ENCODE assay signal across 24 cellular contexts in the genomic region with DNA sequence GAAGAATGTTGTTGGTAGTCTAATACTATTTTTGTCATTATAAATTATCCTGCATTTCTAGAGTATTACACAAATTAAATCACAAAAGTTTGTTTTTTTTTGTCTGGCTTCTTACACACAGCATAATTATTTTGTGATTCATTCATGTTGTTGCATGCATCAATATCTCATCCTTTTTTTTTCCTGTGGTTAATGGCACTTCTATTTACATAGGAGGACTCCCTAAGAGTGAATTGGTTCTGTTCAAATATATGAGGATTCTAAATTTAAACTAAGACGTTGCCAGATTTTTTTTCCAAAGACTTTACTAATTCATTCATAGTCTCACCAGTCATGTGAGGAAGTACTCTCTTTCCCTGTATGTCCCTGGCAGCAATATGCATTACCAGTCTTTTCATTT.
DNase-seq lines count a peak whose midpoint lies in the region; ATAC-seq and TF ChIP-seq lines count a peak whose summit lies in the region.
"Had no signal": no experiment of that assay in that cellular context is flagged by ENCODE, and none has a peak within 500 bp of the region (broad histone marks: within the 10 kb centered on the region; RNA-seq: fewer than 3 reads in every experiment).

No MANE protein-coding gene starts in this region.

- ATAC-seq in GM18520 (IDR thresholded peaks at IDR 0.05; ENCODE audit: unreplicated experiment) = no peak
- ATAC-seq: left ventricle myocardium superior, WTC11 had no signal

- no peaks in the 10 kb centered on the region for H3K9me3 ChIP-seq in PC-9 (ENCODE audit: insufficient read depth, low read depth)
- H3K9me3 ChIP-seq: colonic mucosa, SJCRH30 had no signal

- H3K27ac ChIP-seq in PC-9 = no peak overlapping the region
- H3K27ac ChIP-seq: colonic mucosa, SJCRH30 had no signal

- POLR2A ChIA-PET in AG04449 (lab: Yijun Ruan, JAX) (no interaction called here), PC-9 (lab: Charles Lee; ENCODE audit: unreplicated experiment) (no interaction called here)

- H3K4me2 ChIP-seq in PC-9 = no peak overlapping the region

- intact Hi-C loops in PC-9 (cut with micrococcal nuclease; ENCODE audit: unreplicated experiment) = no loop called here

- CTCF ChIA-PET in AG04449 (lab: Yijun Ruan, JAX) = no interaction called here
- CTCF ChIA-PET in PC-9 (lab: Charles Lee) = no interaction called here

- H3K36me3 ChIP-seq in PC-9 (ENCODE audit: low read depth) = no peaks in the 10 kb centered on the region
- H3K36me3 ChIP-seq: colonic mucosa, SJCRH30 had no signal

- H3K4me3 ChIP-seq in AG04449 (ENCODE audit: low read depth, low read length) (no peak overlapping the region), PC-9 (no peak overlapping the region)
- H3K4me3 ChIP-seq: colonic mucosa, SJCRH30 had no signal

- H2AFZ ChIP-seq in PC-9 = no peak overlapping the region

- no peaks in the 10 kb centered on the region for H3K4me1 ChIP-seq in PC-9 (replicated peaks; ENCODE audit: insufficient read depth)
- H3K4me1 ChIP-seq: colonic mucosa, SJCRH30 had no signal

- no peaks in the 10 kb centered on the region for H4K20me1 ChIP-seq in PC-9 (ENCODE audit: insufficient read depth)

- no TSS peak for BruUV-seq in PC-9 (replicated peaks; lab: Mats Ljungman, UMichigan)

- H3K9me2 ChIP-seq in PC-9 (ENCODE audit: insufficient read depth) = no peaks in the 10 kb centered on the region

- peak; percentile 69 for DNase-seq in AG04449 (ENCODE audit: low read depth, low spot score)
- DNase-seq in HCEC 1CT = peak; percentile 98
- DNase-seq in astrocyte of the hippocampus (ENCODE audit: low read depth, low spot score) = peak; percentile 1
- peak; percentile 59 for DNase-seq in foreskin melanocyte
- no peak for DNase-seq in cortex of kidney (lab: John Stamatoyannopoulos, UW)
- no peak for DNase-seq in NCI-H2171 treated with DMSO at 0.1 percent for 48 hours (lab: John Stamatoyannopoulos, UW)
- DNase-seq in PC-9 = no peak
- DNase-seq: ACHN; activated CD4-positive, alpha-beta memory T cell treated with anti-CD3 and anti-CD28 coated beads for 36 hours; activated naive CD4-positive, alpha-beta T cell treated with anti-CD3 and anti-CD28 coated beads, Interleukin-2, amount 10 ng/mL, durations not matched to agents 7 days and 5 days; activated T-cell treated with anti-CD3 and anti-CD28 coated beads, Interleukin-2, amount 50 U/mL, for 24 hours; aorta; CD8-positive, alpha-beta memory T cell; colonic mucosa; DMS79; KG1; left ventricle myocardium superior; NCI-H1105; NCI-H2081 treated with DMSO at 0.1 percent for 48 hours; NCI-H526; SJCRH30; stimulated activated CD4-positive, alpha-beta T cell treated with anti-CD3 and anti-CD28 coated beads, Interleukin-12 subunit alpha, Interleukin-12 subunit beta, amount 100 ng/mL, for 4 hours had no signal

- H3K79me2 ChIP-seq in PC-9 (ENCODE audit: low read depth) = no peaks in the 10 kb centered on the region

- no peaks in the 10 kb centered on the region for H3K27me3 ChIP-seq in PC-9 (ENCODE audit: insufficient read depth, low read depth)
- H3K27me3 ChIP-seq: colonic mucosa, SJCRH30 had no signal

- TF ChIP-seq CTCF in AG04449 (IDR thresholded peaks at IDR 0.05; ENCODE audit: insufficient read depth, low read length, missing control alignments) (no peak), PC-9 (conservative IDR thresholded peaks at IDR 0.05) (no peak)

- no peaks in the 10 kb centered on the region for H3F3A ChIP-seq in PC-9 (ENCODE audit: insufficient read depth, low read depth)

Comparison
In these comparisons a context has a peak if more than half of its experiments do, and no peak if none do; other contexts are left out.
1. DNase-seq: peak in AG04449 (single experiment), HCEC 1CT (single experiment), astrocyte of the hippocampus (single experiment) and foreskin melanocyte (single experiment); none in cortex of kidney (single experiment), NCI-H2171 treated with DMSO at 0.1 percent for 48 hours (single experiment) and PC-9 (0 of 2).